ENCODE assay signal across 24 cellular contexts in genomic region chr2:1842945-1843344, GRCh38.
DNase-seq lines count a peak whose midpoint lies in the region; ATAC-seq and TF ChIP-seq lines count a peak whose summit lies in the region.
"Had no signal": no experiment of that assay in that cellular context is flagged by ENCODE, and none has a peak within 500 bp of the region (broad histone marks: within the 10 kb centered on the region; RNA-seq: fewer than 3 reads in every experiment).

No MANE protein-coding gene starts in this region.

- no peaks in the 10 kb centered on the region for H3K79me2 ChIP-seq in GM23338 (replicated peaks; ENCODE audit: insufficient read depth)

- H3K36me3 Mint-ChIP-seq in GM23338 (ENCODE audit: low read depth) (no peaks in the 10 kb centered on the region; the same call in 2 of the 3 replicates), WTC11 (no peaks in the 10 kb centered on the region), neural crest cell (ENCODE audit: low read depth) (no peaks in the 10 kb centered on the region)
- H3K36me3 Mint-ChIP-seq in stimulated activated naive B cell treated with anti-CD40 and anti-IgM and Interleukin-4, amounts not matched to agents 10 μg/mL and 1 μg/mL and 100 μg/mL, for 72 hours = no peaks in the 10 kb centered on the region
- H3K36me3 Mint-ChIP-seq: CD14-positive monocyte; CD8-positive, alpha-beta memory T cell had no signal

- H3K36me3 ChIP-seq in GM23338 (ENCODE audit: insufficient read depth) = no peaks in the 10 kb centered on the region
- H3K36me3 ChIP-seq: BE2C; BLaER1 treated with 17β-estradiol and CSF1 and Interleukin-3, amounts not matched to agents 10 nM and 100 nM had no signal

- CTCF ChIA-PET in WTC11 (lab: Charles Lee) = interaction anchor here (0.9 to 1.3 kb wide), 4 partner anchors 9 to 292 kb away, joined by 3 to 9 read pairs (median 4); no protein-coding TSS in a partner anchor

- peaks cover 8% of the 10 kb centered on the region; the same call in 1 of the 2 replicates for H3K4me1 ChIP-seq in GM23338 (ENCODE audit: insufficient read depth)
- H3K4me1 ChIP-seq: A549, BE2C had no signal

- no peak overlapping the region for H3K4me3 ChIP-seq in GM23338
- H3K4me3 ChIP-seq: A549; BLaER1 treated with 17β-estradiol and CSF1 and Interleukin-3, amounts not matched to agents 10 nM and 100 nM; GM12878 had no signal

- DNase-seq in GM23338 (ENCODE audit: low spot score) (no peak), WTC11 (ENCODE audit: low spot score) (no peak), neural crest cell (ENCODE audit: low read depth, low spot score) (no peak), occipital lobe (lab: John Stamatoyannopoulos, UW) (no peak), GM20000 (ENCODE audit: low spot score) (no peak), NCI-H1694 treated with DMSO at 0.1 percent for 48 hours (lab: John Stamatoyannopoulos, UW) (no peak)
- DNase-seq in stimulated activated naive B cell treated with anti-CD40 and anti-IgM and Interleukin-4, amounts not matched to agents 10 μg/mL and 1 μg/mL and 100 μg/mL, for 72 hours = no peak
- DNase-seq: 8988T; ACHN; AML-193; BE2C; CD4-positive, alpha-beta T cell; DMS 273 treated with DMSO at 0.1 percent for 48 hours; DMS79; EL; GDM1; H9 had no signal

- H3K27ac Mint-ChIP-seq in GM23338 (no peak overlapping the region), WTC11 (no peak overlapping the region), neural crest cell (ENCODE audit: unreplicated experiment) (peak overlapping the region; percentile 81)
- peak overlapping the region; percentile 67 for H3K27ac Mint-ChIP-seq in stimulated activated naive B cell treated with anti-CD40 and anti-IgM and Interleukin-4, amounts not matched to agents 10 μg/mL and 1 μg/mL and 100 μg/mL, for 72 hours
- H3K27ac Mint-ChIP-seq: CD14-positive monocyte; CD4-positive, alpha-beta T cell; CD8-positive, alpha-beta memory T cell had no signal

- peaks cover 2% of the 10 kb centered on the region; the same call in 1 of the 3 replicates for H3K9me3 Mint-ChIP-seq in GM23338
- no peaks in the 10 kb centered on the region for H3K9me3 Mint-ChIP-seq in WTC11
- H3K9me3 Mint-ChIP-seq in neural crest cell = no peaks in the 10 kb centered on the region
- peaks cover 0 to 1% of the 10 kb centered on the region in 2 donors for H3K9me3 Mint-ChIP-seq in stimulated activated naive B cell treated with anti-CD40 and anti-IgM and Interleukin-4, amounts not matched to agents 10 μg/mL and 1 μg/mL and 100 μg/mL, for 72 hours
- H3K9me3 Mint-ChIP-seq: CD4-positive, alpha-beta T cell; CD8-positive, alpha-beta memory T cell; H9 had no signal

- TF ChIP-seq CTCF in GM23338 (conservative IDR thresholded peaks at IDR 0.05; ENCODE audit: low read depth in 2 of 2) (no peak), WTC11 (IDR thresholded peaks at IDR 0.05) (no peak), neural crest cell (conservative IDR thresholded peaks at IDR 0.05) (no peak), GM20000 (IDR thresholded peaks at IDR 0.05; ENCODE audit: extremely low read depth, missing control alignments) (no peak)

- H3K27me3 Mint-ChIP-seq in GM23338 (ENCODE audit: insufficient read depth, low read depth, poor library complexity) (peaks cover 13% of the 10 kb centered on the region), WTC11 (ENCODE audit: low read depth) (no peaks in the 10 kb centered on the region; the same call in none of the 2 replicates), neural crest cell (ENCODE audit: low read depth) (no peaks in the 10 kb centered on the region)
- peaks cover 5 to 12% of the 10 kb centered on the region in 2 donors for H3K27me3 Mint-ChIP-seq in stimulated activated naive B cell treated with anti-CD40 and anti-IgM and Interleukin-4, amounts not matched to agents 10 μg/mL and 1 μg/mL and 100 μg/mL, for 72 hours
- H3K27me3 Mint-ChIP-seq: CD4-positive, alpha-beta T cell had no signal

- no peak for ATAC-seq in GM23338
- no peak for ATAC-seq in WTC11
- ATAC-seq in stimulated activated naive B cell treated with anti-CD40 and anti-IgM and Interleukin-4, amounts not matched to agents 10 μg/mL and 1 μg/mL and 100 μg/mL, for 72 hours (replicated peaks) = no peak
- no peak for ATAC-seq in GM19463 (IDR thresholded peaks at IDR 0.05; ENCODE audit: unreplicated experiment)
- ATAC-seq: A549, GM12878, HCT116 had no signal

- H3K4me2 ChIP-seq in GM23338 = no peak overlapping the region
- H3K4me2 ChIP-seq: A549; BLaER1 treated with 17β-estradiol and CSF1 and Interleukin-3, amounts not matched to agents 10 nM and 100 nM had no signal

- peak overlapping the region; percentile 97; the same call in 1 of the 2 replicates for H2AFZ ChIP-seq in GM23338

- H3K4me1 Mint-ChIP-seq in GM23338 = peaks cover 16% of the 10 kb centered on the region
- H3K4me1 Mint-ChIP-seq in WTC11 = peaks cover 16% of the 10 kb centered on the region
- H3K4me1 Mint-ChIP-seq in neural crest cell = no peaks in the 10 kb centered on the region
- H3K4me1 Mint-ChIP-seq in stimulated activated naive B cell treated with anti-CD40 and anti-IgM and Interleukin-4, amounts not matched to agents 10 μg/mL and 1 μg/mL and 100 μg/mL, for 72 hours = no peaks in the 10 kb centered on the region
- H3K4me1 Mint-ChIP-seq: CD14-positive monocyte; CD8-positive, alpha-beta memory T cell had no signal

- no peaks in the 10 kb centered on the region for H3K27me3 ChIP-seq in GM23338 (ENCODE audit: insufficient read depth)
- H3K27me3 ChIP-seq: BE2C; BLaER1 treated with 17β-estradiol and CSF1 and Interleukin-3, amounts not matched to agents 10 nM and 100 nM had no signal

- no peaks in the 10 kb centered on the region for H4K20me1 ChIP-seq in GM23338 (replicated peaks; ENCODE audit: insufficient read depth)
- H4K20me1 ChIP-seq: BLaER1 treated with 17β-estradiol and CSF1 and Interleukin-3, amounts not matched to agents 10 nM and 100 nM had no signal

- no peak overlapping the region for H3K27ac ChIP-seq in GM23338 (ENCODE audit: low read depth)
- H3K27ac ChIP-seq: A549; BLaER1 treated with 17β-estradiol and CSF1 and Interleukin-3, amounts not matched to agents 10 nM and 100 nM had no signal

- no peaks in the 10 kb centered on the region for H3F3A ChIP-seq in GM23338 (replicated peaks; ENCODE audit: low read depth)

- POLR2A ChIA-PET in WTC11 (lab: Charles Lee) = no interaction called here

- H3K4me3 Mint-ChIP-seq in GM23338 (no peak overlapping the region), WTC11 (no peak overlapping the region), neural crest cell (no peak overlapping the region)
- no peak overlapping the region for H3K4me3 Mint-ChIP-seq in stimulated activated naive B cell treated with anti-CD40 and anti-IgM and Interleukin-4, amounts not matched to agents 10 μg/mL and 1 μg/mL and 100 μg/mL, for 72 hours
- H3K4me3 Mint-ChIP-seq: CD14-positive monocyte; CD4-positive, alpha-beta T cell; CD8-positive, alpha-beta memory T cell had no signal

- no peaks in the 10 kb centered on the region for H3K9me2 ChIP-seq in GM23338 (ENCODE audit: insufficient read depth)

TF ChIP-seq in GM23338, 12 proteins besides CTCF, POLR2A, EP300 and RAD21 (continues in another document):
- TF ChIP-seq REST (IDR thresholded peaks at IDR 0.05; ENCODE audit: unreplicated experiment) = no peak

TF ChIP-seq in WTC11, 78 proteins besides CTCF, POLR2A, EP300 and RAD21:
- TF ChIP-seq PRRX2 (CRISPR knock-in tag; IDR thresholded peaks at IDR 0.05) (no peak), RELA (CRISPR knock-in tag; IDR thresholded peaks at IDR 0.05; ENCODE audit: borderline replicate concordance) (0 out of 2 replicates have a peak, but pooled peaks have one; percentile 40), ZNF219 (CRISPR knock-in tag; IDR thresholded peaks at IDR 0.05; ENCODE audit: borderline replicate concordance) (no peak)
- TF ChIP-seq, protein P1, sequence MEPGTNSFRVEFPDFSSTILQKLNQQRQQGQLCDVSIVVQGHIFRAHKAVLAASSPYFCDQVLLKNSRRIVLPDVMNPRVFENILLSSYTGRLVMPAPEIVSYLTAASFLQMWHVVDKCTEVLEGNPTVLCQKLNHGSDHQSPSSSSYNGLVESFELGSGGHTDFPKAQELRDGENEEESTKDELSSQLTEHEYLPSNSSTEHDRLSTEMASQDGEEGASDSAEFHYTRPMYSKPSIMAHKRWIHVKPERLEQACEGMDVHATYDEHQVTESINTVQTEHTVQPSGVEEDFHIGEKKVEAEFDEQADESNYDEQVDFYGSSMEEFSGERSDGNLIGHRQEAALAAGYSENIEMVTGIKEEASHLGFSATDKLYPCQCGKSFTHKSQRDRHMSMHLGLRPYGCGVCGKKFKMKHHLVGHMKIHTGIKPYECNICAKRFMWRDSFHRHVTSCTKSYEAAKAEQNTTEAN (CRISPR knock-in tag; IDR thresholded peaks at IDR 0.05) = no peak

Comparison
In these comparisons a context has a peak if more than half of its experiments do, and no peak if none do; other contexts are left out.
1. H3K27ac Mint-ChIP-seq: peak in neural crest cell (single experiment) and stimulated activated naive B cell treated with anti-CD40 and anti-IgM and Interleukin-4, amounts not matched to agents 10 μg/mL and 1 μg/mL and 100 μg/mL, for 72 hours (single experiment); none in GM23338 (single experiment) and WTC11 (single experiment).